Comparison of ENCODE assay signal across 1 cellular context in genomic region chr11:76233936-76234703, GRCh38.
A peak's percentile ranks its signal among the peaks of the same experiment; 100 is the strongest.
TF ChIP-seq lines count a peak whose summit lies in the region.

No MANE protein-coding gene starts in this region.

TF ChIP-seq in HepG2, 621 proteins besides CTCF, POLR2A, EP300 and RAD21 (continued from another document):
- TF ChIP-seq, protein P1, sequence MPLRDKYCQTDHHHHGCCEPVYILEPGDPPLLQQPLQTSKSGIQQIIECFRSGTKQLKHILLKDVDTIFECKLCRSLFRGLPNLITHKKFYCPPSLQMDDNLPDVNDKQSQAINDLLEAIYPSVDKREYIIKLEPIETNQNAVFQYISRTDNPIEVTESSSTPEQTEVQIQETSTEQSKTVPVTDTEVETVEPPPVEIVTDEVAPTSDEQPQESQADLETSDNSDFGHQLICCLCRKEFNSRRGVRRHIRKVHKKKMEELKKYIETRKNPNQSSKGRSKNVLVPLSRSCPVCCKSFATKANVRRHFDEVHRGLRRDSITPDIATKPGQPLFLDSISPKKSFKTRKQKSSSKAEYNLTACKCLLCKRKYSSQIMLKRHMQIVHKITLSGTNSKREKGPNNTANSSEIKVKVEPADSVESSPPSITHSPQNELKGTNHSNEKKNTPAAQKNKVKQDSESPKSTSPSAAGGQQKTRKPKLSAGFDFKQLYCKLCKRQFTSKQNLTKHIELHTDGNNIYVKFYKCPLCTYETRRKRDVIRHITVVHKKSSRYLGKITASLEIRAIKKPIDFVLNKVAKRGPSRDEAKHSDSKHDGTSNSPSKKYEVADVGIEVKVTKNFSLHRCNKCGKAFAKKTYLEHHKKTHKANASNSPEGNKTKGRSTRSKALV (CRISPR knock-in tag; IDR thresholded peaks at IDR 0.05), result 0 out of 2 replicates have a peak, but pooled peaks have one; percentile 38
- peak; percentile 63 for TF ChIP-seq ZFY (CRISPR knock-in tag; IDR thresholded peaks at IDR 0.05)
- TF ChIP-seq MTF2 (CRISPR knock-in tag; IDR thresholded peaks at IDR 0.05; ENCODE audit: borderline replicate concordance), result 0 out of 2 replicates have a peak, but pooled peaks have one; percentile 45
- no peak for TF ChIP-seq ZNF446 (CRISPR knock-in tag; IDR thresholded peaks at IDR 0.05)
- no peak for TF ChIP-seq MLLT10 (CRISPR knock-in tag; IDR thresholded peaks at IDR 0.05)
- TF ChIP-seq SPEN (CRISPR knock-in tag; IDR thresholded peaks at IDR 0.05; ENCODE audit: low read depth), result 0 out of 2 replicates have a peak, but pooled peaks have one; percentile 5
- TF ChIP-seq ZBTB7A (CRISPR knock-in tag; IDR thresholded peaks at IDR 0.05), result 0 out of 2 replicates have a peak, but pooled peaks have one; percentile 16
- TF ChIP-seq DR1 (CRISPR knock-in tag; IDR thresholded peaks at IDR 0.05), result no peak; the same call in 1 of the 2 replicates
- TF ChIP-seq TMF1 (CRISPR knock-in tag; IDR thresholded peaks at IDR 0.05; ENCODE audit: low read depth), result no peak
- 0 out of 2 replicates have a peak, but pooled peaks have one; percentile 23 for TF ChIP-seq YEATS4 (CRISPR knock-in tag; IDR thresholded peaks at IDR 0.05; ENCODE audit: borderline replicate concordance)
- TF ChIP-seq ARID2 (CRISPR knock-in tag; IDR thresholded peaks at IDR 0.05; ENCODE audit: borderline replicate concordance), result peak; percentile 66; the same call in 1 of the 2 replicates
- TF ChIP-seq TAF1 (CRISPR knock-in tag; IDR thresholded peaks at IDR 0.05), result peak; percentile 3; the same call in 1 of the 2 replicates
- TF ChIP-seq AHR (CRISPR knock-in tag; IDR thresholded peaks at IDR 0.05), result no peak; the same call in 1 of the 2 replicates
- TF ChIP-seq, protein P2, sequence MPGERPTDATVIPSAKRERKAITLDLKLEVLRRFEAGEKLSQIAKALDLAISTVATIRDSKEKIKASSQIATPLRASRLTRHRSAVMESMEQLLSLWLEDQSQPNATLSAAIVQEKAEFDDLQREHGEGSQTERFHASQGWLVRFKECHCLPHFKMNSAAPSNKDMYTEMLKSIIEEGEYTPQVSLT (CRISPR knock-in tag; IDR thresholded peaks at IDR 0.05; ENCODE audit: borderline replicate concordance, low read depth), result no peak
- TF ChIP-seq KAT8 (CRISPR knock-in tag; IDR thresholded peaks at IDR 0.05), result no peak
- no peak for TF ChIP-seq HNRNPUL1 (IDR thresholded peaks at IDR 0.05; ENCODE audit: low read depth, low read length)
- TF ChIP-seq ZNF782 (CRISPR knock-in tag; IDR thresholded peaks at IDR 0.05; ENCODE audit: borderline replicate concordance), result no peak
- TF ChIP-seq SMARCE1 (IDR thresholded peaks at IDR 0.05; ENCODE audit: borderline replicate concordance), result no peak
- no peak for TF ChIP-seq LCORL (IDR thresholded peaks at IDR 0.05)
- 0 out of 2 replicates have a peak, but pooled peaks have one; percentile 24 for TF ChIP-seq LCORL (CRISPR knock-in tag; IDR thresholded peaks at IDR 0.05)
- TF ChIP-seq ZFP41 (CRISPR knock-in tag; IDR thresholded peaks at IDR 0.05; ENCODE audit: borderline replicate concordance), result 0 out of 2 replicates have a peak, but pooled peaks have one; percentile 28
- TF ChIP-seq ZSCAN21 (CRISPR knock-in tag; IDR thresholded peaks at IDR 0.05; ENCODE audit: borderline replicate concordance), result 0 out of 2 replicates have a peak, but pooled peaks have one; percentile 43
- TF ChIP-seq KLF6 (CRISPR knock-in tag; IDR thresholded peaks at IDR 0.05), result no peak
- TF ChIP-seq, protein P3, sequence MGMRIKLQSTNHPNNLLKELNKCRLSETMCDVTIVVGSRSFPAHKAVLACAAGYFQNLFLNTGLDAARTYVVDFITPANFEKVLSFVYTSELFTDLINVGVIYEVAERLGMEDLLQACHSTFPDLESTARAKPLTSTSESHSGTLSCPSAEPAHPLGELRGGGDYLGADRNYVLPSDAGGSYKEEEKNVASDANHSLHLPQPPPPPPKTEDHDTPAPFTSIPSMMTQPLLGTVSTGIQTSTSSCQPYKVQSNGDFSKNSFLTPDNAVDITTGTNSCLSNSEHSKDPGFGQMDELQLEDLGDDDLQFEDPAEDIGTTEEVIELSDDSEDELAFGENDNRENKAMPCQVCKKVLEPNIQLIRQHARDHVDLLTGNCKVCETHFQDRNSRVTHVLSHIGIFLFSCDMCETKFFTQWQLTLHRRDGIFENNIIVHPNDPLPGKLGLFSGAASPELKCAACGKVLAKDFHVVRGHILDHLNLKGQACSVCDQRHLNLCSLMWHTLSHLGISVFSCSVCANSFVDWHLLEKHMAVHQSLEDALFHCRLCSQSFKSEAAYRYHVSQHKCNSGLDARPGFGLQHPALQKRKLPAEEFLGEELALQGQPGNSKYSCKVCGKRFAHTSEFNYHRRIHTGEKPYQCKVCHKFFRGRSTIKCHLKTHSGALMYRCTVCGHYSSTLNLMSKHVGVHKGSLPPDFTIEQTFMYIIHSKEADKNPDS (CRISPR knock-in tag; IDR thresholded peaks at IDR 0.05), result no peak
- no peak for TF ChIP-seq GATAD1 (CRISPR knock-in tag; IDR thresholded peaks at IDR 0.05)
- TF ChIP-seq MYC (CRISPR knock-in tag; IDR thresholded peaks at IDR 0.05; ENCODE audit: borderline replicate concordance), result peak; percentile 15; the same call in 1 of the 2 replicates
- peak; percentile 26 for TF ChIP-seq SAP130 (CRISPR knock-in tag; IDR thresholded peaks at IDR 0.05; ENCODE audit: low read depth)
- TF ChIP-seq, protein P4, sequence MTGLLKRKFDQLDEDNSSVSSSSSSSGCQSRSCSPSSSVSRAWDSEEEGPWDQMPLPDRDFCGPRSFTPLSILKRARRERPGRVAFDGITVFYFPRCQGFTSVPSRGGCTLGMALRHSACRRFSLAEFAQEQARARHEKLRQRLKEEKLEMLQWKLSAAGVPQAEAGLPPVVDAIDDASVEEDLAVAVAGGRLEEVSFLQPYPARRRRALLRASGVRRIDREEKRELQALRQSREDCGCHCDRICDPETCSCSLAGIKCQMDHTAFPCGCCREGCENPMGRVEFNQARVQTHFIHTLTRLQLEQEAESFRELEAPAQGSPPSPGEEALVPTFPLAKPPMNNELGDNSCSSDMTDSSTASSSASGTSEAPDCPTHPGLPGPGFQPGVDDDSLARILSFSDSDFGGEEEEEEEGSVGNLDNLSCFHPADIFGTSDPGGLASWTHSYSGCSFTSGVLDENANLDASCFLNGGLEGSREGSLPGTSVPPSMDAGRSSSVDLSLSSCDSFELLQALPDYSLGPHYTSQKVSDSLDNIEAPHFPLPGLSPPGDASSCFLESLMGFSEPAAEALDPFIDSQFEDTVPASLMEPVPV (CRISPR knock-in tag; IDR thresholded peaks at IDR 0.05), result peak; percentile 62; the same call in 1 of the 2 replicates
- no peak for TF ChIP-seq ZNF556 (CRISPR knock-in tag; IDR thresholded peaks at IDR 0.05; ENCODE audit: borderline replicate concordance)
- TF ChIP-seq ZNF580 (CRISPR knock-in tag; IDR thresholded peaks at IDR 0.05; ENCODE audit: borderline replicate concordance, low read depth), result 0 out of 2 replicates have a peak, but pooled peaks have one; percentile 42
- 0 out of 2 replicates have a peak, but pooled peaks have one; percentile 16 for TF ChIP-seq ZMYM4 (CRISPR knock-in tag; IDR thresholded peaks at IDR 0.05)
- TF ChIP-seq ZNF740 (CRISPR knock-in tag; IDR thresholded peaks at IDR 0.05), result peak; percentile 20; the same call in 1 of the 2 replicates
- TF ChIP-seq FOSL2 (CRISPR knock-in tag; IDR thresholded peaks at IDR 0.05), result peak; percentile 77
- TF ChIP-seq ZNF558 (CRISPR knock-in tag; IDR thresholded peaks at IDR 0.05; ENCODE audit: borderline replicate concordance), result 0 out of 2 replicates have a peak, but pooled peaks have one; percentile 45
- peak; percentile 36; the same call in 1 of the 2 replicates for TF ChIP-seq ZNF543 (CRISPR knock-in tag; IDR thresholded peaks at IDR 0.05)
- TF ChIP-seq ARHGAP35 (CRISPR knock-in tag; IDR thresholded peaks at IDR 0.05; ENCODE audit: borderline replicate concordance), result 0 out of 2 replicates have a peak, but pooled peaks have one; percentile 27
- TF ChIP-seq ZNF354B (CRISPR knock-in tag; IDR thresholded peaks at IDR 0.05), result 0 out of 2 replicates have a peak, but pooled peaks have one; percentile 51
- no peak; the same call in 1 of the 2 replicates for TF ChIP-seq JUN (CRISPR knock-in tag; IDR thresholded peaks at IDR 0.05)
- peak; percentile 80 for TF ChIP-seq ZFX (CRISPR knock-in tag; IDR thresholded peaks at IDR 0.05; ENCODE audit: low read depth)
- peak; percentile 11; the same call in 1 of the 2 replicates for TF ChIP-seq ZNF160 (CRISPR knock-in tag; IDR thresholded peaks at IDR 0.05)
- 0 out of 2 replicates have a peak, but pooled peaks have one; percentile 25 for TF ChIP-seq BORCS8-MEF2B (CRISPR knock-in tag; IDR thresholded peaks at IDR 0.05)
- 0 out of 2 replicates have a peak, but pooled peaks have one; percentile 10 for TF ChIP-seq NRL (CRISPR knock-in tag; IDR thresholded peaks at IDR 0.05; ENCODE audit: borderline replicate concordance)
- no peak for TF ChIP-seq ZNF589 (CRISPR knock-in tag; conservative IDR thresholded peaks at IDR 0.05)
- peak; percentile 48; the same call in 1 of the 2 replicates for TF ChIP-seq MED1 (CRISPR knock-in tag; IDR thresholded peaks at IDR 0.05)
- no peak for TF ChIP-seq PCBP2 (optimal IDR thresholded peaks at IDR 0.05; ENCODE audit: low read depth, low read length, poor library complexity, severe bottlenecking)
- 0 out of 2 replicates have a peak, but pooled peaks have one; percentile 12 for TF ChIP-seq KDM2A (CRISPR knock-in tag; IDR thresholded peaks at IDR 0.05; ENCODE audit: borderline replicate concordance, low read depth)
- no peak for TF ChIP-seq ZNF652 (CRISPR knock-in tag; IDR thresholded peaks at IDR 0.05; ENCODE audit: borderline replicate concordance, low read depth)
- TF ChIP-seq HDAC1 (CRISPR knock-in tag; IDR thresholded peaks at IDR 0.05), result 0 out of 2 replicates have a peak, but pooled peaks have one; percentile 19
- TF ChIP-seq ZSCAN29 (CRISPR knock-in tag; conservative IDR thresholded peaks at IDR 0.05), result 0 out of 2 replicates have a peak, but pooled peaks have one; percentile 73
- TF ChIP-seq SNAPC2 (CRISPR knock-in tag; IDR thresholded peaks at IDR 0.05), result 0 out of 2 replicates have a peak, but pooled peaks have one; percentile 43
- TF ChIP-seq ZNF280D (CRISPR knock-in tag; IDR thresholded peaks at IDR 0.05), result no peak
- no peak for TF ChIP-seq ZNF761 (CRISPR knock-in tag; conservative IDR thresholded peaks at IDR 0.05)
- TF ChIP-seq ARNTL (CRISPR knock-in tag; IDR thresholded peaks at IDR 0.05), result 0 out of 2 replicates have a peak, but pooled peaks have one; percentile 7
- no peak for TF ChIP-seq NR3C1 (CRISPR knock-in tag; IDR thresholded peaks at IDR 0.05)
- no peak for TF ChIP-seq PRPF4 (IDR thresholded peaks at IDR 0.05; ENCODE audit: low read depth, low read length, poor library complexity, severe bottlenecking)
- no peak for TF ChIP-seq ZNF432 (CRISPR knock-in tag; IDR thresholded peaks at IDR 0.05; ENCODE audit: borderline replicate concordance)
- TF ChIP-seq, protein P5, sequence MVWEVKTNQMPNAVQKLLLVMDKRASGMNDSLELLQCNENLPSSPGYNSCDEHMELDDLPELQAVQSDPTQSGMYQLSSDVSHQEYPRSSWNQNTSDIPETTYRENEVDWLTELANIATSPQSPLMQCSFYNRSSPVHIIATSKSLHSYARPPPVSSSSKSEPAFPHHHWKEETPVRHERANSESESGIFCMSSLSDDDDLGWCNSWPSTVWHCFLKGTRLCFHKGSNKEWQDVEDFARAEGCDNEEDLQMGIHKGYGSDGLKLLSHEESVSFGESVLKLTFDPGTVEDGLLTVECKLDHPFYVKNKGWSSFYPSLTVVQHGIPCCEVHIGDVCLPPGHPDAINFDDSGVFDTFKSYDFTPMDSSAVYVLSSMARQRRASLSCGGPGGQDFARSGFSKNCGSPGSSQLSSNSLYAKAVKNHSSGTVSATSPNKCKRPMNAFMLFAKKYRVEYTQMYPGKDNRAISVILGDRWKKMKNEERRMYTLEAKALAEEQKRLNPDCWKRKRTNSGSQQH (CRISPR knock-in tag; IDR thresholded peaks at IDR 0.05; ENCODE audit: low read depth), result 0 out of 2 replicates have a peak, but pooled peaks have one; percentile 36
- 0 out of 2 replicates have a peak, but pooled peaks have one; percentile 38 for TF ChIP-seq ZNF414 (CRISPR knock-in tag; IDR thresholded peaks at IDR 0.05)
- TF ChIP-seq ZNF329 (CRISPR knock-in tag; IDR thresholded peaks at IDR 0.05; ENCODE audit: low read depth), result no peak
- 0 out of 2 replicates have a peak, but pooled peaks have one; percentile 17 for TF ChIP-seq ZNF292 (CRISPR knock-in tag; IDR thresholded peaks at IDR 0.05; ENCODE audit: borderline replicate concordance, low read depth)
